ENCODE assay signal across 23 cellular contexts in genomic region chr3:15820911-15821310, GRCh38. TPM values are rescaled to one million over a fixed set of nuclear protein-coding genes. Genes with fewer than 3 reads are reported as not detected.
DNase-seq lines count a peak whose midpoint lies in the region; ATAC-seq and TF ChIP-seq lines count a peak whose summit lies in the region.
"Had no signal": no experiment of that assay in that cellular context is flagged by ENCODE, and none has a peak within 500 bp of the region (broad histone marks: within the 10 kb centered on the region; RNA-seq: fewer than 3 reads in every experiment).

No MANE protein-coding gene starts in this region.

- no peak overlapping the region for H3K23ac ChIP-seq in mesenchymal stem cell (ENCODE audit: low read length in 2 of 2)

- no peak overlapping the region for H3K4me2 ChIP-seq in mesenchymal stem cell (ENCODE audit: low read length, poor library complexity, severe bottlenecking)
- H3K4me2 ChIP-seq: hepatocyte had no signal

- H2AFZ ChIP-seq in mesenchymal stem cell (ENCODE audit: low read depth, low read length): no peak overlapping the region
- H2AFZ ChIP-seq: hepatocyte had no signal

- WGBS in mesenchymal stem cell: 96% methylated on average over 1 of the region's 2 CpGs

- no peak overlapping the region for H4K8ac ChIP-seq in mesenchymal stem cell (ENCODE audit: low read length)

- in situ Hi-C loops in brain microvascular endothelial cell (cut with HindIII; ENCODE audit: low pct_ligation_motif_present, low sequenced_read_pairs): no loop called here

- H2BK15ac ChIP-seq in mesenchymal stem cell (ENCODE audit: low read depth, poor library complexity, severe bottlenecking): no peak overlapping the region

- H3K14ac ChIP-seq in mesenchymal stem cell (ENCODE audit: low read length in 2 of 2): no peak overlapping the region

- no peak for DNase-seq in AG09319 (ENCODE audit: extremely low read depth, low read depth)
- peak; percentile 39 for DNase-seq in HS-5 (ENCODE audit: low read depth)
- no peak for DNase-seq in brain microvascular endothelial cell
- DNase-seq in mesenchymal stem cell: no peak
- no peak for DNase-seq in DMS 273 (lab: John Stamatoyannopoulos, UW; ENCODE audit: unreplicated experiment)
- DNase-seq in NCI-H2227 (lab: John Stamatoyannopoulos, UW; ENCODE audit: unreplicated experiment): no peak
- no peak for DNase-seq in HuH-7 (ENCODE audit: low spot score)
- DNase-seq: activated gamma-delta T cell treated with Interleukin-2 at 50 U/mL for 16 hours; activated naive CD8-positive, alpha-beta T cell treated with anti-CD3 and anti-CD28 coated beads, Interleukin-2, amount 50 U/mL, for 24 hours; activated T-cell treated with anti-CD3 and anti-CD28 coated beads, Interleukin-2, amount 50 U/mL, for 1 hour; immature natural killer cell; KG1; left lung; natural killer cell; NCI-H146; NCI-H510A treated with DMSO at 0.1 percent for 48 hours; Peyer's patch; SJCRH30; thyroid gland had no signal

- H3K4ac ChIP-seq in mesenchymal stem cell (ENCODE audit: low read depth in 1 of 2, low read length in 2 of 2): no peak overlapping the region

- H4K91ac ChIP-seq in mesenchymal stem cell (ENCODE audit: low read length): no peak overlapping the region

- H3K9me3 ChIP-seq in mesenchymal stem cell (ENCODE audit: control insufficient read depth, low read length): no peaks in the 10 kb centered on the region
- H3K9me3 ChIP-seq: left lung, Peyer's patch, right atrium auricular region, SJCRH30, thyroid gland had no signal

- peak; percentile 16 for TF ChIP-seq CTCF in AG09319 (IDR thresholded peaks at IDR 0.05; ENCODE audit: low read depth, low read length)
- TF ChIP-seq CTCF in brain microvascular endothelial cell (IDR thresholded peaks at IDR 0.05; ENCODE audit: low read depth, low read length, missing control alignments): peak; percentile 26

- H3K36me3 ChIP-seq in brain microvascular endothelial cell (replicated peaks) (no peaks in the 10 kb centered on the region), mesenchymal stem cell (ENCODE audit: control insufficient read depth in 1 of 2, insufficient read depth in 2 of 2, low read depth in 1 of 2, low read length in 2 of 2) (no peaks in the 10 kb centered on the region)
- H3K36me3 ChIP-seq: left lung, Peyer's patch, right atrium auricular region, SJCRH30, thyroid gland had no signal

- H2BK120ac ChIP-seq in mesenchymal stem cell (ENCODE audit: low read depth, low read length): no peak overlapping the region

- peak overlapping the region; percentile 74 for H3K9ac ChIP-seq in mesenchymal stem cell (ENCODE audit: low read length)

- H3K4me3 ChIP-seq in brain microvascular endothelial cell (ENCODE audit: low read depth, low read length) (no peak overlapping the region), mesenchymal stem cell (ENCODE audit: insufficient read depth in 1 of 2, low read depth in 1 of 2, low read length in 2 of 2) (no peak overlapping the region)
- H3K4me3 ChIP-seq: hepatocyte, left lung, Peyer's patch, right atrium auricular region, SJCRH30, thyroid gland had no signal

- H3K4me1 ChIP-seq in mesenchymal stem cell (ENCODE audit: control insufficient read depth, insufficient read depth, low read depth, low read length): peaks cover 1% of the 10 kb centered on the region
- H3K4me1 ChIP-seq: Peyer's patch, SJCRH30 had no signal

- H2BK5ac ChIP-seq in mesenchymal stem cell (ENCODE audit: low read depth, low read length, poor library complexity, severe bottlenecking): no peak overlapping the region

- no peaks in the 10 kb centered on the region for H3K27me3 ChIP-seq in brain microvascular endothelial cell (replicated peaks)
- no peaks in the 10 kb centered on the region for H3K27me3 ChIP-seq in mesenchymal stem cell (ENCODE audit: control insufficient read depth in 1 of 2, insufficient read depth in 1 of 2, low read length in 2 of 2)
- H3K27me3 ChIP-seq: hepatocyte, left lung, Peyer's patch, right atrium auricular region, SJCRH30, thyroid gland had no signal

- H3K79me1 ChIP-seq in mesenchymal stem cell (replicated peaks; ENCODE audit: low read length, poor library complexity, severe bottlenecking): peaks cover 18% of the 10 kb centered on the region

- no peak overlapping the region for H3K18ac ChIP-seq in mesenchymal stem cell (ENCODE audit: low read depth in 1 of 2, low read length in 2 of 2)

- H2BK12ac ChIP-seq in mesenchymal stem cell (ENCODE audit: low read length in 2 of 2): no peak overlapping the region

- H2AK5ac ChIP-seq in mesenchymal stem cell (ENCODE audit: low read length, severe bottlenecking): no peak overlapping the region

- H3K27ac ChIP-seq in brain microvascular endothelial cell: no peak overlapping the region
- no peak overlapping the region for H3K27ac ChIP-seq in mesenchymal stem cell (ENCODE audit: low read length, poor library complexity, severe bottlenecking)
- H3K27ac ChIP-seq: C4-2B, hepatocyte, left lung, Peyer's patch, right atrium auricular region, SJCRH30 had no signal

- no peak for ATAC-seq in GM18502 (IDR thresholded peaks at IDR 0.05; ENCODE audit: poor library complexity, unreplicated experiment)
- ATAC-seq: activated naive CD8-positive, alpha-beta T cell treated with anti-CD3 and anti-CD28 coated beads, Interleukin-2, amount 50 U/mL, for 24 hours; left lung; natural killer cell had no signal

RNA-seq across cellular contexts. Expression of gene ANKRD28, which starts 23.1 kb away (rescaled TPM):
- polyA plus RNA-seq in mesenchymal stem cell (2013, experiment 1 of 2): 38.8 TPM
- polyA plus RNA-seq in mesenchymal stem cell (2013, experiment 2 of 2): 42.1 TPM
